Comparison of ENCODE assay signal across 18 cellular contexts in genomic region chr22:41983516-41983915, GRCh38. TPM values are rescaled to one million over a fixed set of nuclear protein-coding genes. Genes with fewer than 3 reads are reported as not detected.
DNase-seq lines count a peak whose midpoint lies in the region; ATAC-seq and TF ChIP-seq lines count a peak whose summit lies in the region.
"Had no signal": no experiment of that assay in that cellular context is flagged by ENCODE, and none has a peak within 500 bp of the region (broad histone marks: within the 10 kb centered on the region; RNA-seq: fewer than 3 reads in every experiment).

No MANE protein-coding gene starts in this region.

- peaks cover 4% of the 10 kb centered on the region; the same call in 1 of the 2 replicates for H3K9me3 Mint-ChIP-seq in HFFc6
- H3K9me3 Mint-ChIP-seq: activated CD4-positive, alpha-beta memory T cell treated with anti-CD3 and anti-CD28 coated beads, Interleukin-2, amount 10 ng/mL, durations not matched to agents 7 days and 5 days; natural killer cell treated with Interleukin-12 subunit alpha and Interleukin-12 subunit beta and Interleukin-15 and Interleukin-18, amount 100 ng/mL, for 72 hours had no signal

- intact Hi-C loops in upper lobe of right lung (cut with DNase I) = no loop called here

- DNase-seq in HFFc6 = peak; percentile 33
- DNase-seq in SKM-1 (lab: John Stamatoyannopoulos, UW; ENCODE audit: unreplicated experiment) = peak; percentile 32
- peak; percentile 37 to 77 for DNase-seq in foreskin fibroblast
- no peak for DNase-seq in upper lobe of right lung
- no peak for DNase-seq in DMS114 treated with DMSO at 0.1 percent for 48 hours (lab: John Stamatoyannopoulos, UW; ENCODE audit: unreplicated experiment)
- no peak for DNase-seq in UCSD-AML1 (lab: John Stamatoyannopoulos, UW; ENCODE audit: unreplicated experiment)
- DNase-seq in T-helper 1 cell = no peak
- DNase-seq: activated CD4-positive, alpha-beta memory T cell treated with anti-CD3 and anti-CD28 coated beads, Interleukin-2, amount 10 ng/mL, durations not matched to agents 7 days and 5 days; activated effector memory CD4-positive, alpha-beta T cell treated with anti-CD3 and anti-CD28 coated beads, Interleukin-2, amount 50 U/mL, for 16 hours; H7; left ventricle myocardium inferior; NCI-H2081 treated with DMSO at 0.1 percent for 48 hours; NCI-H82; SHP77 treated with DMSO at 0.1 percent for 48 hours; stimulated activated CD4-positive, alpha-beta T cell treated with anti-CD3 and anti-CD28 coated beads, Interleukin-2, amount 100 ng/mL, for 48 hours; uterus had no signal

- no peak overlapping the region for H3K4me3 Mint-ChIP-seq in HFFc6
- H3K4me3 Mint-ChIP-seq: activated CD4-positive, alpha-beta memory T cell treated with anti-CD3 and anti-CD28 coated beads, Interleukin-2, amount 10 ng/mL, durations not matched to agents 7 days and 5 days; natural killer cell treated with Interleukin-12 subunit alpha and Interleukin-12 subunit beta and Interleukin-15 and Interleukin-18, amount 100 ng/mL, for 72 hours had no signal

- peaks cover 6% of the 10 kb centered on the region for H3K4me1 Mint-ChIP-seq in HFFc6 (ENCODE audit: low read depth)
- H3K4me1 Mint-ChIP-seq: activated CD4-positive, alpha-beta memory T cell treated with anti-CD3 and anti-CD28 coated beads, Interleukin-2, amount 10 ng/mL, durations not matched to agents 7 days and 5 days had no signal

- H3K4me3 ChIP-seq in foreskin fibroblast (ENCODE audit: low read depth in 1 of 2, low read length in 2 of 2) (no peak overlapping the region), upper lobe of right lung (no peak overlapping the region)
- H3K4me3 ChIP-seq: left ventricle myocardium inferior, right atrium auricular region, uterus had no signal

- ATAC-seq in upper lobe of right lung = peak; percentile 75
- ATAC-seq: natural killer cell treated with Interleukin-12 subunit alpha and Interleukin-12 subunit beta and Interleukin-15 and Interleukin-18, amount 100 ng/mL, for 72 hours had no signal

- no peaks in the 10 kb centered on the region for H3K9me3 ChIP-seq in upper lobe of right lung
- H3K9me3 ChIP-seq: left ventricle myocardium inferior, right atrium auricular region, uterus had no signal

- no peaks in the 10 kb centered on the region for H3K27me3 ChIP-seq in upper lobe of right lung
- H3K27me3 ChIP-seq: right atrium auricular region, uterus had no signal

- H3K4me1 ChIP-seq in upper lobe of right lung = peaks cover 4% of the 10 kb centered on the region
- H3K4me1 ChIP-seq: left ventricle myocardium inferior, right atrium auricular region, uterus had no signal

- no peak overlapping the region for H3K27ac Mint-ChIP-seq in HFFc6
- H3K27ac Mint-ChIP-seq: activated CD4-positive, alpha-beta memory T cell treated with anti-CD3 and anti-CD28 coated beads, Interleukin-2, amount 10 ng/mL, durations not matched to agents 7 days and 5 days; natural killer cell treated with Interleukin-12 subunit alpha and Interleukin-12 subunit beta and Interleukin-15 and Interleukin-18, amount 100 ng/mL, for 72 hours had no signal

- H3K36me3 ChIP-seq in upper lobe of right lung = no peaks in the 10 kb centered on the region
- H3K36me3 ChIP-seq: left ventricle myocardium inferior, right atrium auricular region, uterus had no signal

- peak overlapping the region; percentile 4 for H3K27ac ChIP-seq in upper lobe of right lung
- H3K27ac ChIP-seq: left ventricle myocardium inferior, right atrium auricular region, uterus had no signal

- H3K36me3 Mint-ChIP-seq in HFFc6 (ENCODE audit: low read depth) = no peaks in the 10 kb centered on the region
- H3K36me3 Mint-ChIP-seq: natural killer cell treated with Interleukin-12 subunit alpha and Interleukin-12 subunit beta and Interleukin-15 and Interleukin-18, amount 100 ng/mL, for 72 hours had no signal

- TF ChIP-seq CTCF in HFFc6 (IDR thresholded peaks at IDR 0.05) (no peak), foreskin fibroblast (IDR thresholded peaks at IDR 0.05; ENCODE audit: low read depth, low read length) (no peak), upper lobe of right lung (IDR thresholded peaks at IDR 0.05) (no peak)

- peaks cover 50% of the 10 kb centered on the region for H3K27me3 Mint-ChIP-seq in HFFc6 (ENCODE audit: insufficient read depth)

RNA-seq across cellular contexts. Expression of gene SEPTIN3, which starts 14.3 kb away (rescaled TPM):
- total RNA-seq in HFFc6 (2021; fragmentation: NEBNext Ultra II Directional; extraction: Animal tissue kit (Norgen Biotek cat#: 25700)) = under 1 TPM in 2 of 6 experiments, not detected in 4; 0.05 to 0.17 TPM
- 3.2 TPM for total RNA-seq in upper lobe of right lung
- total RNA-seq: left ventricle myocardium inferior had no signal

RNA-seq across cellular contexts. Expression of gene WBP2NL, which starts 15.1 kb away (rescaled TPM):
- total RNA-seq in HFFc6 (2021; fragmentation: NEBNext Ultra II Directional; extraction: Animal tissue kit (Norgen Biotek cat#: 25700)) = not detected
- total RNA-seq in upper lobe of right lung = 1.3 TPM
- total RNA-seq: H7 had no signal

RNA-seq across cellular contexts. Expression of gene CENPM, which starts 36.6 kb away (rescaled TPM):
- 10 to 100 TPM; 15.6 to 29.4 (median 26.3) TPM for total RNA-seq in HFFc6 (2021; fragmentation: NEBNext Ultra II Directional; extraction: Animal tissue kit (Norgen Biotek cat#: 25700))
- total RNA-seq in upper lobe of right lung = 1.3 TPM
- total RNA-seq: right atrium auricular region had no signal

RNA-seq across cellular contexts. Expression of gene TNFRSF13C, which starts 56.9 kb away (rescaled TPM):
- under 1 TPM; 0.05 to 0.32 (median 0.25) TPM for total RNA-seq in HFFc6 (2021; fragmentation: NEBNext Ultra II Directional; extraction: Animal tissue kit (Norgen Biotek cat#: 25700))
- 0.23 TPM for total RNA-seq in upper lobe of right lung

Comparison
In these comparisons a context has a peak if more than half of its experiments do, and no peak if none do; other contexts are left out.
1. DNase-seq: peak in HFFc6 (single experiment), SKM-1 (single experiment) and foreskin fibroblast (2 of 2); none in upper lobe of right lung (single experiment), DMS114 treated with DMSO at 0.1 percent for 48 hours (single experiment), UCSD-AML1 (single experiment) and T-helper 1 cell (0 of 5).